ENCODE assay signal across 1 cellular context in the genomic region with DNA sequence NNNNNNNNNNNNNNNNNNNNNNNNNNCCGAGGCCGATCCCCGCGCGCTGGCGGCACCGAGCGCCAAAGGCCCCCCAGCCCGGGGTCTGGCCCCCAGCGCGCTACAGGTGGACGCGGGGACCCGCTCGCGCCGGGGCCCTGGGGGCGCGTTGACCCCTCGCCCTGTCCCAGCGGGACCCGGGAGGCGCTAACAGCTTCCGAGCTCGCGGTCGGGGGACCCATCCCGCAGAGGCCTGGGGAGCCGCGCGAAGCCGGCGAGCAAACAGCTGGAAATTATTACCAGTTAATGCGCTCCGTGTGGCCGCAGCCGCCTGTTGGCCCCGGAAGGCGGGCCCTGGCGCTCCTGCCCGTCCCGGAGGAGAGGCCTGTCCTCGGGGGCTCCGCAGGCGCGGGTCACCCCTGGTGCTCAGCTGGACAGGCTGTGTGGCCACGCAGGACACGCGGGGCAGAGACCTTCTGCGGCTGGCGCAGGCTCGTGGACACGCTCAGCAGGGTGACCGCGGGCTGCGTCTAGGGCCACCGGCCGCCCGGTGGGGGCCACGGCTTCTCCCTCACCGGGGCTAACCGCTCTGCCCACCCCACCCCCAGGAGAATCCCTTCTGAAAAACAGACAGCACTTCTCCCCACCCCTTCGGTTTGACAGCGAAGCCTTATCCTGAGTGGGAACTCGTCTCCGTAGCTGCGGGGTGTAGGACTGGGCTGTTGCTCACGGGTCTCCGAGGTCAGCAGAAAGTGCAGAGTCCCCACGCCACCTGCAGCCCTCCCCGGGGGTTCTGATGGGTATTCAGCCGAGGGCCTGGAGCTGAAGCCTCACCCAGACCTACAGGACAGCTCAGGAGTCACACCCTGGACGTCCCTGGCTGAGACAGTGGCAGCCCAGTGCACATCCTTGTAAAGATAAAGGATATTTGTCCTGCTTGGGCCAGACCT.
TF ChIP-seq lines count a peak whose summit lies in the region.

No MANE protein-coding gene starts in this region.

TF ChIP-seq in HepG2, 621 proteins besides CTCF, POLR2A, EP300 and RAD21 (continued from another document and continues in another):
- TF ChIP-seq, protein P1, sequence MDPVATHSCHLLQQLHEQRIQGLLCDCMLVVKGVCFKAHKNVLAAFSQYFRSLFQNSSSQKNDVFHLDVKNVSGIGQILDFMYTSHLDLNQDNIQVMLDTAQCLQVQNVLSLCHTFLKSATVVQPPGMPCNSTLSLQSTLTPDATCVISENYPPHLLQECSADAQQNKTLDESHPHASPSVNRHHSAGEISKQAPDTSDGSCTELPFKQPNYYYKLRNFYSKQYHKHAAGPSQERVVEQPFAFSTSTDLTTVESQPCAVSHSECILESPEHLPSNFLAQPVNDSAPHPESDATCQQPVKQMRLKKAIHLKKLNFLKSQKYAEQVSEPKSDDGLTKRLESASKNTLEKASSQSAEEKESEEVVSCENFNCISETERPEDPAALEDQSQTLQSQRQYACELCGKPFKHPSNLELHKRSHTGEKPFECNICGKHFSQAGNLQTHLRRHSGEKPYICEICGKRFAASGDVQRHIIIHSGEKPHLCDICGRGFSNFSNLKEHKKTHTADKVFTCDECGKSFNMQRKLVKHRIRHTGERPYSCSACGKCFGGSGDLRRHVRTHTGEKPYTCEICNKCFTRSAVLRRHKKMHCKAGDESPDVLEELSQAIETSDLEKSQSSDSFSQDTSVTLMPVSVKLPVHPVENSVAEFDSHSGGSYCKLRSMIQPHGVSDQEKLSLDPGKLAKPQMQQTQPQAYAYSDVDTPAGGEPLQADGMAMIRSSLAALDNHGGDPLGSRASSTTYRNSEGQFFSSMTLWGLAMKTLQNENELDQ (CRISPR knock-in tag; IDR thresholded peaks at IDR 0.05; ENCODE audit: borderline replicate concordance): no peak
- TF ChIP-seq, protein P2, sequence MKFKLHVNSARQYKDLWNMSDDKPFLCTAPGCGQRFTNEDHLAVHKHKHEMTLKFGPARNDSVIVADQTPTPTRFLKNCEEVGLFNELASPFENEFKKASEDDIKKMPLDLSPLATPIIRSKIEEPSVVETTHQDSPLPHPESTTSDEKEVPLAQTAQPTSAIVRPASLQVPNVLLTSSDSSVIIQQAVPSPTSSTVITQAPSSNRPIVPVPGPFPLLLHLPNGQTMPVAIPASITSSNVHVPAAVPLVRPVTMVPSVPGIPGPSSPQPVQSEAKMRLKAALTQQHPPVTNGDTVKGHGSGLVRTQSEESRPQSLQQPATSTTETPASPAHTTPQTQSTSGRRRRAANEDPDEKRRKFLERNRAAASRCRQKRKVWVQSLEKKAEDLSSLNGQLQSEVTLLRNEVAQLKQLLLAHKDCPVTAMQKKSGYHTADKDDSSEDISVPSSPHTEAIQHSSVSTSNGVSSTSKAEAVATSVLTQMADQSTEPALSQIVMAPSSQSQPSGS (CRISPR knock-in tag; IDR thresholded peaks at IDR 0.05): 0 out of 2 replicates have a peak, but pooled peaks have one; percentile 15
- no peak for TF ChIP-seq NONO (IDR thresholded peaks at IDR 0.05)
- TF ChIP-seq NONO (CRISPR knock-in tag; conservative IDR thresholded peaks at IDR 0.05): 0 out of 2 replicates have a peak, but pooled peaks have one; percentile 32
- no peak for TF ChIP-seq ZNF782 (CRISPR knock-in tag; IDR thresholded peaks at IDR 0.05; ENCODE audit: borderline replicate concordance)
- no peak for TF ChIP-seq FOXA3 (CRISPR knock-in tag; IDR thresholded peaks at IDR 0.05)
- TF ChIP-seq BRCA1 (CRISPR knock-in tag; IDR thresholded peaks at IDR 0.05): no peak
- no peak for TF ChIP-seq TBL1XR1 (IDR thresholded peaks at IDR 0.05; ENCODE audit: borderline replicate concordance, low read length, partially characterized antibody)
- no peak for TF ChIP-seq ZSCAN30 (CRISPR knock-in tag; IDR thresholded peaks at IDR 0.05)
- no peak for TF ChIP-seq SRSF4 (IDR thresholded peaks at IDR 0.05; ENCODE audit: low read depth, low read length, poor library complexity, severe bottlenecking)
- TF ChIP-seq, protein P3, sequence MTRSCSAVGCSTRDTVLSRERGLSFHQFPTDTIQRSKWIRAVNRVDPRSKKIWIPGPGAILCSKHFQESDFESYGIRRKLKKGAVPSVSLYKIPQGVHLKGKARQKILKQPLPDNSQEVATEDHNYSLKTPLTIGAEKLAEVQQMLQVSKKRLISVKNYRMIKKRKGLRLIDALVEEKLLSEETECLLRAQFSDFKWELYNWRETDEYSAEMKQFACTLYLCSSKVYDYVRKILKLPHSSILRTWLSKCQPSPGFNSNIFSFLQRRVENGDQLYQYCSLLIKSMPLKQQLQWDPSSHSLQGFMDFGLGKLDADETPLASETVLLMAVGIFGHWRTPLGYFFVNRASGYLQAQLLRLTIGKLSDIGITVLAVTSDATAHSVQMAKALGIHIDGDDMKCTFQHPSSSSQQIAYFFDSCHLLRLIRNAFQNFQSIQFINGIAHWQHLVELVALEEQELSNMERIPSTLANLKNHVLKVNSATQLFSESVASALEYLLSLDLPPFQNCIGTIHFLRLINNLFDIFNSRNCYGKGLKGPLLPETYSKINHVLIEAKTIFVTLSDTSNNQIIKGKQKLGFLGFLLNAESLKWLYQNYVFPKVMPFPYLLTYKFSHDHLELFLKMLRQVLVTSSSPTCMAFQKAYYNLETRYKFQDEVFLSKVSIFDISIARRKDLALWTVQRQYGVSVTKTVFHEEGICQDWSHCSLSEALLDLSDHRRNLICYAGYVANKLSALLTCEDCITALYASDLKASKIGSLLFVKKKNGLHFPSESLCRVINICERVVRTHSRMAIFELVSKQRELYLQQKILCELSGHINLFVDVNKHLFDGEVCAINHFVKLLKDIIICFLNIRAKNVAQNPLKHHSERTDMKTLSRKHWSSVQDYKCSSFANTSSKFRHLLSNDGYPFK (CRISPR knock-in tag; IDR thresholded peaks at IDR 0.05; ENCODE audit: borderline replicate concordance): no peak
- TF ChIP-seq TGIF2 (CRISPR knock-in tag; IDR thresholded peaks at IDR 0.05): no peak
- no peak for TF ChIP-seq ZNF224 (CRISPR knock-in tag; IDR thresholded peaks at IDR 0.05)
- no peak for TF ChIP-seq RAD51 (IDR thresholded peaks at IDR 0.05; ENCODE audit: borderline replicate concordance)
- TF ChIP-seq ZSCAN22 (CRISPR knock-in tag; IDR thresholded peaks at IDR 0.05): no peak
- TF ChIP-seq, protein P4, sequence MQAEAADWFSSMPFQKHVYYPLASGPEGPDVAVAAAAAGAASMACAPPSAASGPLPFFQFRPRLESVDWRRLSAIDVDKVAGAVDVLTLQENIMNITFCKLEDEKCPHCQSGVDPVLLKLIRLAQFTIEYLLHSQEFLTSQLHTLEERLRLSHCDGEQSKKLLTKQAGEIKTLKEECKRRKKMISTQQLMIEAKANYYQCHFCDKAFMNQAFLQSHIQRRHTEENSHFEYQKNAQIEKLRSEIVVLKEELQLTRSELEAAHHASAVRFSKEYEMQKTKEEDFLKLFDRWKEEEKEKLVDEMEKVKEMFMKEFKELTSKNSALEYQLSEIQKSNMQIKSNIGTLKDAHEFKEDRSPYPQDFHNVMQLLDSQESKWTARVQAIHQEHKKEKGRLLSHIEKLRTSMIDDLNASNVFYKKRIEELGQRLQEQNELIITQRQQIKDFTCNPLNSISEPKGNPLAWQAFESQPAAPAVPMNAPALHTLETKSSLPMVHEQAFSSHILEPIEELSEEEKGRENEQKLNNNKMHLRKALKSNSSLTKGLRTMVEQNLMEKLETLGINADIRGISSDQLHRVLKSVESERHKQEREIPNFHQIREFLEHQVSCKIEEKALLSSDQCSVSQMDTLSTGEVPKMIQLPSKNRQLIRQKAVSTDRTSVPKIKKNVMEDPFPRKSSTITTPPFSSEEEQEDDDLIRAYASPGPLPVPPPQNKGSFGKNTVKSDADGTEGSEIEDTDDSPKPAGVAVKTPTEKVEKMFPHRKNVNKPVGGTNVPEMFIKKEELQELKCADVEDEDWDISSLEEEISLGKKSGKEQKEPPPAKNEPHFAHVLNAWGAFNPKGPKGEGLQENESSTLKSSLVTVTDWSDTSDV (CRISPR knock-in tag; IDR thresholded peaks at IDR 0.05): no peak
- no peak for TF ChIP-seq SMARCE1 (IDR thresholded peaks at IDR 0.05; ENCODE audit: borderline replicate concordance)
- TF ChIP-seq, protein P5, sequence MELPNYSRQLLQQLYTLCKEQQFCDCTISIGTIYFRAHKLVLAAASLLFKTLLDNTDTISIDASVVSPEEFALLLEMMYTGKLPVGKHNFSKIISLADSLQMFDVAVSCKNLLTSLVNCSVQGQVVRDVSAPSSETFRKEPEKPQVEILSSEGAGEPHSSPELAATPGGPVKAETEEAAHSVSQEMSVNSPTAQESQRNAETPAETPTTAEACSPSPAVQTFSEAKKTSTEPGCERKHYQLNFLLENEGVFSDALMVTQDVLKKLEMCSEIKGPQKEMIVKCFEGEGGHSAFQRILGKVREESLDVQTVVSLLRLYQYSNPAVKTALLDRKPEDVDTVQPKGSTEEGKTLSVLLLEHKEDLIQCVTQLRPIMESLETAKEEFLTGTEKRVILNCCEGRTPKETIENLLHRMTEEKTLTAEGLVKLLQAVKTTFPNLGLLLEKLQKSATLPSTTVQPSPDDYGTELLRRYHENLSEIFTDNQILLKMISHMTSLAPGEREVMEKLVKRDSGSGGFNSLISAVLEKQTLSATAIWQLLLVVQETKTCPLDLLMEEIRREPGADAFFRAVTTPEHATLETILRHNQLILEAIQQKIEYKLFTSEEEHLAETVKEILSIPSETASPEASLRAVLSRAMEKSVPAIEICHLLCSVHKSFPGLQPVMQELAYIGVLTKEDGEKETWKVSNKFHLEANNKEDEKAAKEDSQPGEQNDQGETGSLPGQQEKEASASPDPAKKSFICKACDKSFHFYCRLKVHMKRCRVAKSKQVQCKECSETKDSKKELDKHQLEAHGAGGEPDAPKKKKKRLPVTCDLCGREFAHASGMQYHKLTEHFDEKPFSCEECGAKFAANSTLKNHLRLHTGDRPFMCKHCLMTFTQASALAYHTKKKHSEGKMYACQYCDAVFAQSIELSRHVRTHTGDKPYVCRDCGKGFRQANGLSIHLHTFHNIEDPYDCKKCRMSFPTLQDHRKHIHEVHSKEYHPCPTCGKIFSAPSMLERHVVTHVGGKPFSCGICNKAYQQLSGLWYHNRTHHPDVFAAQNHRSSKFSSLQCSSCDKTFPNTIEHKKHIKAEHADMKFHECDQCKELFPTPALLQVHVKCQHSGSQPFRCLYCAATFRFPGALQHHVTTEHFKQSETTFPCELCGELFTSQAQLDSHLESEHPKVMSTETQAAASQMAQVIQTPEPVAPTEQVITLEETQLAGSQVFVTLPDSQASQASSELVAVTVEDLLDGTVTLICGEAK (IDR thresholded peaks at IDR 0.05): no peak
- TF ChIP-seq, protein P5 (CRISPR knock-in tag; IDR thresholded peaks at IDR 0.05): 0 out of 2 replicates have a peak, but pooled peaks have one; percentile 26
- TF ChIP-seq, protein P6, sequence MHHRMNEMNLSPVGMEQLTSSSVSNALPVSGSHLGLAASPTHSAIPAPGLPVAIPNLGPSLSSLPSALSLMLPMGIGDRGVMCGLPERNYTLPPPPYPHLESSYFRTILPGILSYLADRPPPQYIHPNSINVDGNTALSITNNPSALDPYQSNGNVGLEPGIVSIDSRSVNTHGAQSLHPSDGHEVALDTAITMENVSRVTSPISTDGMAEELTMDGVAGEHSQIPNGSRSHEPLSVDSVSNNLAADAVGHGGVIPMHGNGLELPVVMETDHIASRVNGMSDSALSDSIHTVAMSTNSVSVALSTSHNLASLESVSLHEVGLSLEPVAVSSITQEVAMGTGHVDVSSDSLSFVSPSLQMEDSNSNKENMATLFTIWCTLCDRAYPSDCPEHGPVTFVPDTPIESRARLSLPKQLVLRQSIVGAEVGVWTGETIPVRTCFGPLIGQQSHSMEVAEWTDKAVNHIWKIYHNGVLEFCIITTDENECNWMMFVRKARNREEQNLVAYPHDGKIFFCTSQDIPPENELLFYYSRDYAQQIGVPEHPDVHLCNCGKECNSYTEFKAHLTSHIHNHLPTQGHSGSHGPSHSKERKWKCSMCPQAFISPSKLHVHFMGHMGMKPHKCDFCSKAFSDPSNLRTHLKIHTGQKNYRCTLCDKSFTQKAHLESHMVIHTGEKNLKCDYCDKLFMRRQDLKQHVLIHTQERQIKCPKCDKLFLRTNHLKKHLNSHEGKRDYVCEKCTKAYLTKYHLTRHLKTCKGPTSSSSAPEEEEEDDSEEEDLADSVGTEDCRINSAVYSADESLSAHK (CRISPR knock-in tag; IDR thresholded peaks at IDR 0.05; ENCODE audit: borderline replicate concordance): no peak
- TF ChIP-seq CBX5 (CRISPR knock-in tag; IDR thresholded peaks at IDR 0.05; ENCODE audit: borderline replicate concordance): no peak
- TF ChIP-seq TOE1 (CRISPR knock-in tag; IDR thresholded peaks at IDR 0.05): no peak
- TF ChIP-seq NFE2L2 (IDR thresholded peaks at IDR 0.05; ENCODE audit: low read length): no peak
- peak; percentile 38; the same call in 1 of the 2 replicates for TF ChIP-seq RNF2 (conservative IDR thresholded peaks at IDR 0.05; ENCODE audit: low read depth)
- TF ChIP-seq, protein P7, sequence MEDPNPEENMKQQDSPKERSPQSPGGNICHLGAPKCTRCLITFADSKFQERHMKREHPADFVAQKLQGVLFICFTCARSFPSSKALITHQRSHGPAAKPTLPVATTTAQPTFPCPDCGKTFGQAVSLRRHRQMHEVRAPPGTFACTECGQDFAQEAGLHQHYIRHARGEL (CRISPR knock-in tag; IDR thresholded peaks at IDR 0.05): peak; percentile 50; the same call in 1 of the 2 replicates
- 0 out of 2 replicates have a peak, but pooled peaks have one; percentile 29 for TF ChIP-seq ZNF430 (CRISPR knock-in tag; IDR thresholded peaks at IDR 0.05)
- TF ChIP-seq ZKSCAN5 (CRISPR knock-in tag; IDR thresholded peaks at IDR 0.05): no peak
- no peak for TF ChIP-seq PRPF4 (IDR thresholded peaks at IDR 0.05; ENCODE audit: low read depth, low read length, poor library complexity, severe bottlenecking)
